Comparison of ENCODE assay signal across 21 cellular contexts in the genomic region with DNA sequence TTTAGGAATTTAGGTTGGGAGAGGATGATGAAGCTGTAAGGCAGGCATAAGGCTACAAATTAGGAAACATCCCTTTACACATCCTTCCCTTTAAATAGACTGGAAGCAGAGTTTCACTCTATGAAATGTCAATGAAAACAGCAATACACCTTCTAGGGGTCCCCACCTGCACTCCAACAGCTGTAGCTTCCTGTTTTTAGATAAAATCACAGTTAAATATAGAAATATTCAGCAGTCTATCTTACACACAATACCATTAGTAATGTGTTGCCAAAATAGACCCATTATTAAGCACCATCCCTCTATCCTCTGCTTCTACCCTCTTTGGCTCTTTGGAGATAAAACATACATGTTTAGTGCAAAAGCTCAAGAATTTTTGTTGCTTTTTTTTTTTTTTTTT.
"Had no signal": no experiment of that assay in that cellular context is flagged by ENCODE, and none has a peak within 500 bp of the region (broad histone marks: within the 10 kb centered on the region; RNA-seq: fewer than 3 reads in every experiment).

No MANE protein-coding gene starts in this region.

- ATAC-seq: natural killer cell; right lobe of liver; stimulated activated memory B cell treated with anti-CD40 and anti-IgM and Interleukin-4, amounts not matched to agents 10 μg/mL and 1 μg/mL and 100 μg/mL, for 72 hours; stimulated activated naive CD8-positive, alpha-beta T cell treated with anti-CD3 and anti-CD28 coated beads, Interleukin-15, amount 100 ng/mL, for 72 hours had no signal

- H3K4me3 ChIP-seq: left ventricle myocardium inferior, lung, ovary, right atrium auricular region, right lobe of liver, smooth muscle cell, tibial nerve, uterus had no signal

- H3K9me3 ChIP-seq: left ventricle myocardium inferior, ovary, right atrium auricular region, right lobe of liver, tibial nerve, uterus had no signal

- DNase-seq: islet precursor cell; left ventricle myocardium inferior; mesendoderm; naive B cell; natural killer cell; nephron progenitor cell; ovary; right lobe of liver; stimulated activated CD4-positive, alpha-beta T cell treated with anti-CD3 and anti-CD28 coated beads, Interleukin-1b, Interleukin-23, amount 100 ng/mL, for 48 hours; stimulated activated CD4-positive, alpha-beta T cell treated with anti-CD3 and anti-CD28 coated beads, Interleukin-2, amount 100 ng/mL, for 48 hours; stimulated activated CD4-positive, alpha-beta T cell treated with anti-CD3 and anti-CD28 coated beads, Interleukin-4, amount 100 ng/mL, for 4 hours; stimulated activated CD8-positive, alpha-beta memory T cell treated with anti-CD3 and anti-CD28 coated beads, Interleukin-4, amount 100 ng/mL, for 48 hours; stimulated activated naive CD4-positive, alpha-beta T cell treated with Interleukin-2 at 50 U/mL for 16 hours; stimulated activated naive CD8-positive, alpha-beta T cell treated with anti-CD3 and anti-CD28 coated beads, Interleukin-15, amount 100 ng/mL, for 72 hours; substantia nigra; uterus had no signal

- H3K27me3 ChIP-seq: ovary, right atrium auricular region, right lobe of liver, tibial nerve, uterus had no signal

- H3K27ac ChIP-seq: left ventricle myocardium inferior, ovary, right atrium auricular region, right lobe of liver, tibial nerve, uterus had no signal

- H3K4me2 ChIP-seq: smooth muscle cell had no signal

- H3K4me1 ChIP-seq: left ventricle myocardium inferior, right atrium auricular region, right lobe of liver, tibial nerve, uterus had no signal

- H3K36me3 ChIP-seq: left ventricle myocardium inferior, ovary, right atrium auricular region, right lobe of liver, tibial nerve, uterus had no signal
